In genomic region chr1:198788561-198789064, GRCh38 we compare ENCODE assay signal across 8 cellular contexts.
DNase-seq lines count a peak whose midpoint lies in the region; ATAC-seq and TF ChIP-seq lines count a peak whose summit lies in the region.

No MANE protein-coding gene starts in this region.

- in situ Hi-C loops in SK-MEL-5 (cut with HindIII; ENCODE audit: low pct_unique_long_range_greater_than_20kb, low sequenced_read_pairs) = no loop called here

- no peak overlapping the region for H3K4me3 ChIP-seq in suprapubic skin

- no peaks in the 10 kb centered on the region for H3K9me3 ChIP-seq in suprapubic skin

- no peak for TF ChIP-seq CTCF in suprapubic skin (IDR thresholded peaks at IDR 0.05)

- WGBS in suprapubic skin = 68% methylated on average over 3 of the region's 3 CpGs

- H3K27ac ChIP-seq in suprapubic skin = no peak overlapping the region

- no peak for TF ChIP-seq EP300 in suprapubic skin (IDR thresholded peaks at IDR 0.05)

- no peaks in the 10 kb centered on the region for H3K4me1 ChIP-seq in suprapubic skin

- ATAC-seq in GM18867 (IDR thresholded peaks at IDR 0.05; ENCODE audit: unreplicated experiment) = peak; percentile 78
- ATAC-seq in HG03064 (IDR thresholded peaks at IDR 0.05; ENCODE audit: low read depth, unreplicated experiment) = peak; percentile 70

- no peaks in the 10 kb centered on the region for H3K27me3 ChIP-seq in suprapubic skin

- TF ChIP-seq POLR2A in suprapubic skin (IDR thresholded peaks at IDR 0.05) = no peak

- H3K36me3 ChIP-seq in suprapubic skin = no peaks in the 10 kb centered on the region

- peak; percentile 23 to 28 for DNase-seq in AML-193 (lab: John Stamatoyannopoulos, UW)
- peak; percentile 44 for DNase-seq in SK-MEL-5 (ENCODE audit: low read depth, low spot score)
- DNase-seq in iPS-NIHi7 (ENCODE audit: extremely low spot score) = peak; percentile 72
- DNase-seq in kidney tubule cell (ENCODE audit: low spot score) = no peak
- DNase-seq in SKM-1 treated with dmso at 0.1 percent for 144 hours (lab: John Stamatoyannopoulos, UW; ENCODE audit: unreplicated experiment) = no peak
- no peak for DNase-seq in suprapubic skin (ENCODE audit: low spot score in 2 of 2)

Comparison
In these comparisons a context has a peak if more than half of its experiments do, and no peak if none do; other contexts are left out.
1. DNase-seq: peak in AML-193 (2 of 2), SK-MEL-5 (single experiment) and iPS-NIHi7 (single experiment); none in kidney tubule cell (single experiment), SKM-1 treated with dmso at 0.1 percent for 144 hours (single experiment) and suprapubic skin (0 of 2).